Comparison of ENCODE assay signal across 8 cellular contexts in the genomic region with DNA sequence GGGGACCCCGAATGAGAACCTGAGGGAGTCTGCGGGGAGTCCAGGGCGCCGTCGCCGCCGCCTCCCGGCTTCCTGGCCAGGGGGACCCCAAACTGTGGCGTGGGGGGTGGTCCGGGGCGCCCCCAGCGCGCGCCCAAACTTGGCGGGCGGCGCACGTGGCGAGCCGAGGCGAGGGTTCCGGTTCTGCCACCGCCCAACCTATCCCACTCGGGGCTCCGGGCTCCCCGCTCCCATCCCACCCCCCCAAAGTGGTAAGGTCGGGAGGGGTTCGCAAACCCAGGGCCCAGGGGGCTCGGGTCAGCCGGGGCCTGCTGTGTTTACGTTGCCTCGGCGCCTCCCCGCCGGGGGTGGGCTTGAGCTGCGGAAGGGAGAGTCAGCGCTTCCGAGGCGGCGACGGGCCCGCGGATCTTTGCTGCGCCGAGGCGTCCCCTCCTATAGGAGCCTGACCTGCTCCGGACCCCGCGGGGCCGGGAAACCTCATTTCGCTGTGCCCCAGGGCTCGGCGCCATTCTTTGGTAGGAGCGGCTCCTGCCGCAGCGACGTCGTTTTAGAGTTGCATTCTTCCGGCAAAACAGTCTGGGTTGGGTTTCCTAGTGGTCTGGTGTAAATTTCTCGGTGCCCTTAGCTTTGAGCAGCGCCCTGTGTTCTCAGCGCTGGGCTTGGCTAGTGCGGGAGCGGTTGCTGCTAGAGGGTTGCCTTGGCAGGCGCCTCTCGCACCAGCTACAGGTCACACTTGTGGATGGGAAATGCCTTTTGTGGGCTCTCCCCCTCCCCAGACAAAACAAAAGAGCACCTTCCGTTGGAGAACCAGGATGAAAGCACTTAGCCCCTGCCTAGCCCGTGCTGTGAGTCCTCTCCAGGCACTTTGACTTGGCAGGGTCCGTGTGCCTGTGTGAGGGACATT. TPM values are rescaled to one million over a fixed set of nuclear protein-coding genes. Genes with fewer than 3 reads are reported as not detected.
A peak's percentile ranks its signal among the peaks of the same experiment; 100 is the strongest.
DNase-seq lines count a peak whose midpoint lies in the region; ATAC-seq and TF ChIP-seq lines count a peak whose summit lies in the region.

No MANE protein-coding gene starts in this region.

- TF ChIP-seq CTCF in right atrium auricular region (IDR thresholded peaks at IDR 0.05) (no peak), sigmoid colon (IDR thresholded peaks at IDR 0.05) (no peak)

- TF ChIP-seq POLR2A in sigmoid colon (IDR thresholded peaks at IDR 0.05) = no peak

- ATAC-seq in activated naive CD8-positive, alpha-beta T cell treated with anti-CD3 and anti-CD28 coated beads, Interleukin-2, amount 10 ng/mL, durations not matched to agents 7 days and 5 days (ENCODE audit: low read depth) = peak; percentile 26
- ATAC-seq in GM21367 (IDR thresholded peaks at IDR 0.05; ENCODE audit: unreplicated experiment) (no peak), HG02763 (IDR thresholded peaks at IDR 0.05; ENCODE audit: unreplicated experiment) (no peak)

- peaks cover 36% of the 10 kb centered on the region for H3K4me1 Mint-ChIP-seq in activated naive CD8-positive, alpha-beta T cell treated with anti-CD3 and anti-CD28 coated beads, Interleukin-2, amount 10 ng/mL, durations not matched to agents 7 days and 5 days

- H3K36me3 Mint-ChIP-seq in activated naive CD8-positive, alpha-beta T cell treated with anti-CD3 and anti-CD28 coated beads, Interleukin-2, amount 10 ng/mL, durations not matched to agents 7 days and 5 days = peaks cover 15% of the 10 kb centered on the region

- H3K36me3 ChIP-seq in right atrium auricular region (peaks cover 5% of the 10 kb centered on the region), sigmoid colon (peaks cover 0 to 10% (median 4%) of the 10 kb centered on the region in 4 donors)

- H3K9me3 Mint-ChIP-seq in activated naive CD8-positive, alpha-beta T cell treated with anti-CD3 and anti-CD28 coated beads, Interleukin-2, amount 10 ng/mL, durations not matched to agents 7 days and 5 days = no peaks in the 10 kb centered on the region

- intact Hi-C loops in sigmoid colon (cut with DNase I) = loop anchor here (5.0 kb wide), 2 partner anchors 51 to 131 kb away; a partner anchor contains a TSS

- H3K4me1 ChIP-seq in right atrium auricular region = peaks cover 0 to 56% of the 10 kb centered on the region in 2 donors
- peaks cover 4 to 56% (median 53%) of the 10 kb centered on the region in 4 donors for H3K4me1 ChIP-seq in sigmoid colon

- POLR2A ChIA-PET in activated naive CD8-positive, alpha-beta T cell treated with anti-CD3 and anti-CD28 coated beads, Interleukin-2, amount 10 ng/mL, durations not matched to agents 7 days and 5 days (lab: Charles Lee) = interaction anchor here (0.8 to 2.1 kb wide), 4 partner anchors 28 to 139 kb away, joined by 3 to 12 read pairs (median 8); a partner anchor contains a TSS

- peak overlapping the region; percentile 94 for H3K4me3 Mint-ChIP-seq in activated naive CD8-positive, alpha-beta T cell treated with anti-CD3 and anti-CD28 coated beads, Interleukin-2, amount 10 ng/mL, durations not matched to agents 7 days and 5 days

- DNase-seq in NCI-H2029 (lab: John Stamatoyannopoulos, UW) (peak; percentile 51), NCI-H2029 treated with DMSO at 0.1 percent for 48 hours (lab: John Stamatoyannopoulos, UW) (no peak), RPMI8226 (peak; percentile 58), right atrium auricular region (ENCODE audit: low spot score) (no peak), sigmoid colon (peak; percentile 77)
- DNase-seq in activated naive CD8-positive, alpha-beta T cell treated with anti-CD3 and anti-CD28 coated beads, Interleukin-2, amount 10 ng/mL, durations not matched to agents 7 days and 5 days = peak; percentile 74

- H3K27ac Mint-ChIP-seq in activated naive CD8-positive, alpha-beta T cell treated with anti-CD3 and anti-CD28 coated beads, Interleukin-2, amount 10 ng/mL, durations not matched to agents 7 days and 5 days = peak overlapping the region; percentile 94

- peak overlapping the region; percentile 94 to 100 for H3K4me3 ChIP-seq in right atrium auricular region
- peak overlapping the region; percentile 93 to 99 (median 94) for H3K4me3 ChIP-seq in sigmoid colon

- H3K27me3 ChIP-seq in right atrium auricular region (no peaks in the 10 kb centered on the region), sigmoid colon (no peaks in the 10 kb centered on the region)

- no peaks in the 10 kb centered on the region for H3K9me3 ChIP-seq in right atrium auricular region
- no peaks in the 10 kb centered on the region for H3K9me3 ChIP-seq in sigmoid colon

- no peak for TF ChIP-seq EP300 in sigmoid colon (IDR thresholded peaks at IDR 0.05)

- WGBS in sigmoid colon, 2 donors = 0 to 1% methylated on average over 69 of the region's 69 CpGs

- H3K27ac ChIP-seq in right atrium auricular region = peak overlapping the region; percentile 97 to 98
- peak overlapping the region; percentile 91 to 98 (median 94) for H3K27ac ChIP-seq in sigmoid colon

- no peaks in the 10 kb centered on the region for H3K27me3 Mint-ChIP-seq in activated naive CD8-positive, alpha-beta T cell treated with anti-CD3 and anti-CD28 coated beads, Interleukin-2, amount 10 ng/mL, durations not matched to agents 7 days and 5 days

RNA-seq across cellular contexts. Expression of a gene that starts 1.2 kb away (rescaled TPM):
- 100 to 1,000 TPM; 214 to 217 TPM for total RNA-seq in activated naive CD8-positive, alpha-beta T cell treated with anti-CD3 and anti-CD28 coated beads, Interleukin-2, amount 10 ng/mL, durations not matched to agents 7 days and 5 days
- total RNA-seq in right atrium auricular region (10 to 100 TPM; 32.6 to 47.5 TPM), sigmoid colon (10 to 100 TPM; 28.2 to 54.4 (median 42.2) TPM)
- 100 to 1,000 TPM in 1 of 3 donors, 10 to 100 TPM in 2; 51.1 to 132 (median 51.6) TPM for polyA plus RNA-seq in sigmoid colon

RNA-seq across cellular contexts. Expression of a gene that starts 7.2 kb away (rescaled TPM):
- total RNA-seq in activated naive CD8-positive, alpha-beta T cell treated with anti-CD3 and anti-CD28 coated beads, Interleukin-2, amount 10 ng/mL, durations not matched to agents 7 days and 5 days = 10 to 100 TPM; 17.9 to 18.9 TPM
- total RNA-seq in right atrium auricular region (10 to 100 TPM; 45.8 to 92.5 TPM), sigmoid colon (10 to 100 TPM in 3 of 4 donors, 1 to 10 TPM in 1; 7.8 to 16.6 (median 11.5) TPM)
- 1 to 10 TPM; 1.8 to 6.0 (median 5.7) TPM for polyA plus RNA-seq in sigmoid colon

RNA-seq across cellular contexts. Expression of a gene that starts 24.8 kb away (rescaled TPM):
- total RNA-seq in activated naive CD8-positive, alpha-beta T cell treated with anti-CD3 and anti-CD28 coated beads, Interleukin-2, amount 10 ng/mL, durations not matched to agents 7 days and 5 days = 100 to 1,000 TPM; 103 to 106 TPM
- total RNA-seq in right atrium auricular region = 100 to 1,000 TPM; 234 to 326 TPM
- 100 to 1,000 TPM in 3 of 4 donors, 10 to 100 TPM in 1; 99.4 to 156 (median 128) TPM for total RNA-seq in sigmoid colon
- polyA plus RNA-seq in sigmoid colon = 100 to 1,000 TPM; 182 to 262 (median 192) TPM

RNA-seq across cellular contexts. Expression of a gene that starts 29.6 kb away (rescaled TPM):
- 1,000 to 10,000 TPM; 1,438 to 1,457 TPM for total RNA-seq in activated naive CD8-positive, alpha-beta T cell treated with anti-CD3 and anti-CD28 coated beads, Interleukin-2, amount 10 ng/mL, durations not matched to agents 7 days and 5 days
- total RNA-seq in right atrium auricular region (1,000 to 10,000 TPM; 1,712 to 2,156 TPM), sigmoid colon (1,000 to 10,000 TPM; 3,601 to 5,641 (median 3,840) TPM)
- 1,000 to 10,000 TPM; 2,516 to 4,453 (median 3,359) TPM for polyA plus RNA-seq in sigmoid colon

RNA-seq across cellular contexts. Expression of a gene that starts 41.4 kb away (rescaled TPM):
- total RNA-seq in activated naive CD8-positive, alpha-beta T cell treated with anti-CD3 and anti-CD28 coated beads, Interleukin-2, amount 10 ng/mL, durations not matched to agents 7 days and 5 days = under 1 TPM; 0.06 to 0.11 TPM
- total RNA-seq in right atrium auricular region (under 1 TPM; 0.04 to 0.35 TPM), sigmoid colon (1 to 10 TPM in 2 of 4 donors, under 1 TPM in 2; under 0.01 to 2.0 (median 0.91) TPM)
- 1 to 10 TPM in 1 of 3 donors, not detected in 2; 1.2 TPM for polyA plus RNA-seq in sigmoid colon

Comparison
In these comparisons a context has a peak if more than half of its experiments do, and no peak if none do; other contexts are left out.
1. DNase-seq: peak in NCI-H2029 (single experiment), RPMI8226 (single experiment), activated naive CD8-positive, alpha-beta T cell treated with anti-CD3 and anti-CD28 coated beads, Interleukin-2, amount 10 ng/mL, durations not matched to agents 7 days and 5 days (single experiment) and sigmoid colon (single experiment); none in NCI-H2029 treated with DMSO at 0.1 percent for 48 hours (single experiment) and right atrium auricular region (single experiment).